Comparison of ENCODE assay signal across 1 cellular context in the genomic region with DNA sequence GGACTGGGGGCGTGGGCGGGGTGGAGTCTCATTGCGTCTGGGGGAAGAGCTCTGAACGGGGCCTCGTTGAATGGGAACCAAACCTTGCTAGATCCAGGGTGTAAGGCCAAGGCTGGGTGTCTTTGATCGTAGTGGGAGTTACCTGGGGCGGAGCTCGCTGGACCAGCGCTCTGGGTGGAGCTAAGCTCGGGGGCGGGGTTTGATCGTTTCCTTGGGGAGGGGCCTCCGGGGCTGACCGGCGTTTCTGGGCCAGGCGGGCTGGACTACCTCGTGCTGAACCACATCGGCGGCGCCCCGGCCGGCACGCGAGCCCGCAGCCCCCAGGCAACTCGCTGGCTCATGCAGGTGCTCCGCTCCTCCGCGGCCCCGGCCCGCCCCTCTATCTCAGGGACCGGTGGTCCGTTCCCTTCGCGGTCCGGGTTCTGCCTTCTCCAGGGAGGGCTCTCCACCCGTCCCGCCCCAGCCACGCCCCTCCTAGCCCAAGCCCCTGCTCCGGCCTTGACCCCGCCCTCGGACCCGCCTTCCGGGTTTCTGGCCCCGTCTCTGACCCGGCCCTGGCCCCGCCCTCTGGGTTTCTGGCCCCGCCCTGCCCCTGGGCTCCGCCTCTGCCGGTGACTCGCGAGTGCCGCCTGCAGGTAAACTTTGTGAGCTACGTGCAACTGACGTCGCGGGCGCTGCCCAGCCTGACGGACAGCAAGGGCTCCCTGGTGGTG.
A peak's percentile ranks its signal among the peaks of the same experiment; 100 is the strongest.
TF ChIP-seq lines count a peak whose summit lies in the region.

No MANE protein-coding gene starts in this region.

TF ChIP-seq in GM12878, 131 proteins besides CTCF, POLR2A, EP300 and RAD21 (continued from another document and continues in another):
- TF ChIP-seq KDM1A (IDR thresholded peaks at IDR 0.05; ENCODE audit: borderline replicate concordance) (no peak), HDGF (IDR thresholded peaks at IDR 0.05) (no peak), CBX3 (IDR thresholded peaks at IDR 0.05; ENCODE audit: borderline replicate concordance, low read depth) (no peak), RFX5 (IDR thresholded peaks at IDR 0.05; ENCODE audit: low read depth, low read length) (0 out of 2 replicates have a peak, but pooled peaks have one; percentile 8), ZBTB40 (IDR thresholded peaks at IDR 0.05; ENCODE audit: borderline replicate concordance) (no peak), YY1 (IDR thresholded peaks at IDR 0.05; ENCODE audit: low read depth, low read length) (0 out of 2 replicates have a peak, but pooled peaks have one; percentile 40), ESRRA (IDR thresholded peaks at IDR 0.05; ENCODE audit: low read length) (no peak), BACH1 (IDR thresholded peaks at IDR 0.05; ENCODE audit: borderline replicate concordance) (0 out of 2 replicates have a peak, but pooled peaks have one; percentile 61), HDAC6 (IDR thresholded peaks at IDR 0.05; ENCODE audit: unreplicated experiment) (no peak), ZNF207 (IDR thresholded peaks at IDR 0.05; ENCODE audit: borderline replicate concordance) (no peak), BHLHE40 (IDR thresholded peaks at IDR 0.05; ENCODE audit: borderline replicate concordance in 1 of 2, low read depth in 2 of 2, low read length in 1 of 2) (peak; percentile 25 to 88; a peak in 3 of 4 replicates), SIN3A (IDR thresholded peaks at IDR 0.05; ENCODE audit: low read depth, low read length) (no peak; the same call in 1 of the 2 replicates), ZNF687 (IDR thresholded peaks at IDR 0.05) (no peak), RB1 (IDR thresholded peaks at IDR 0.05; ENCODE audit: borderline replicate concordance) (peak; percentile 31; the same call in 1 of the 2 replicates), ZZZ3 (IDR thresholded peaks at IDR 0.05; ENCODE audit: control insufficient read depth, insufficient read length, low read depth) (no peak), SREBF1 (IDR thresholded peaks at IDR 0.05; ENCODE audit: low read length) (peak; percentile 38; the same call in 1 of the 2 replicates), LARP7 (IDR thresholded peaks at IDR 0.05) (no peak), NFXL1 (IDR thresholded peaks at IDR 0.05; ENCODE audit: borderline replicate concordance) (no peak), NBN (IDR thresholded peaks at IDR 0.05) (0 out of 2 replicates have a peak, but pooled peaks have one; percentile 18), EGR1 (IDR thresholded peaks at IDR 0.05; ENCODE audit: borderline replicate concordance in 1 of 2, low read depth in 2 of 2, low read length in 2 of 2) (peak in 1 of 2 experiments; percentile 62; a peak in 1 of 3 replicates), POU2F2 (IDR thresholded peaks at IDR 0.05; ENCODE audit: borderline replicate concordance, low read depth, low read length) (no peak), TCF7 (IDR thresholded peaks at IDR 0.05; ENCODE audit: borderline replicate concordance) (no peak), CREB1 (IDR thresholded peaks at IDR 0.05; ENCODE audit: low read depth) (peak; percentile 94), ZNF24 (IDR thresholded peaks at IDR 0.05) (no peak), EED (IDR thresholded peaks at IDR 0.05; ENCODE audit: low read depth) (no peak), MTA3 (IDR thresholded peaks at IDR 0.05; ENCODE audit: borderline replicate concordance, low read length) (no peak), SREBF2 (IDR thresholded peaks at IDR 0.05; ENCODE audit: low read length) (no peak), NR2F1 (conservative IDR thresholded peaks at IDR 0.05) (no peak), MYC (IDR thresholded peaks at IDR 0.05; ENCODE audit: insufficient read depth, insufficient read length, insufficient replicate concordance, low read length, severe bottlenecking) (no peak), MXI1 (IDR thresholded peaks at IDR 0.05; ENCODE audit: low read depth, low read length) (peak; percentile 30; the same call in 1 of the 2 replicates)
- TF ChIP-seq, protein P1, sequence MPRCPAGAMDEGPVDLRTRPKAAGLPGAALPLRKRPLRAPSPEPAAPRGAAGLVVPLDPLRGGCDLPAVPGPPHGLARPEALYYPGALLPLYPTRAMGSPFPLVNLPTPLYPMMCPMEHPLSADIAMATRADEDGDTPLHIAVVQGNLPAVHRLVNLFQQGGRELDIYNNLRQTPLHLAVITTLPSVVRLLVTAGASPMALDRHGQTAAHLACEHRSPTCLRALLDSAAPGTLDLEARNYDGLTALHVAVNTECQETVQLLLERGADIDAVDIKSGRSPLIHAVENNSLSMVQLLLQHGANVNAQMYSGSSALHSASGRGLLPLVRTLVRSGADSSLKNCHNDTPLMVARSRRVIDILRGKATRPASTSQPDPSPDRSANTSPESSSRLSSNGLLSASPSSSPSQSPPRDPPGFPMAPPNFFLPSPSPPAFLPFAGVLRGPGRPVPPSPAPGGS (IDR thresholded peaks at IDR 0.05; ENCODE audit: borderline replicate concordance, insufficient read depth, low read depth, low read length, poor library complexity, severe bottlenecking): no peak
- TF ChIP-seq, protein P2, sequence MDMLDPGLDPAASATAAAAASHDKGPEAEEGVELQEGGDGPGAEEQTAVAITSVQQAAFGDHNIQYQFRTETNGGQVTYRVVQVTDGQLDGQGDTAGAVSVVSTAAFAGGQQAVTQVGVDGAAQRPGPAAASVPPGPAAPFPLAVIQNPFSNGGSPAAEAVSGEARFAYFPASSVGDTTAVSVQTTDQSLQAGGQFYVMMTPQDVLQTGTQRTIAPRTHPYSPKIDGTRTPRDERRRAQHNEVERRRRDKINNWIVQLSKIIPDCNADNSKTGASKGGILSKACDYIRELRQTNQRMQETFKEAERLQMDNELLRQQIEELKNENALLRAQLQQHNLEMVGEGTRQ (IDR thresholded peaks at IDR 0.05; ENCODE audit: borderline replicate concordance, low read depth, low read length): no peak
- TF ChIP-seq, protein P3, sequence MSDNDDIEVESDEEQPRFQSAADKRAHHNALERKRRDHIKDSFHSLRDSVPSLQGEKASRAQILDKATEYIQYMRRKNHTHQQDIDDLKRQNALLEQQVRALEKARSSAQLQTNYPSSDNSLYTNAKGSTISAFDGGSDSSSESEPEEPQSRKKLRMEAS (IDR thresholded peaks at IDR 0.05; ENCODE audit: low read depth, low read length): no peak
- TF ChIP-seq, protein P4, sequence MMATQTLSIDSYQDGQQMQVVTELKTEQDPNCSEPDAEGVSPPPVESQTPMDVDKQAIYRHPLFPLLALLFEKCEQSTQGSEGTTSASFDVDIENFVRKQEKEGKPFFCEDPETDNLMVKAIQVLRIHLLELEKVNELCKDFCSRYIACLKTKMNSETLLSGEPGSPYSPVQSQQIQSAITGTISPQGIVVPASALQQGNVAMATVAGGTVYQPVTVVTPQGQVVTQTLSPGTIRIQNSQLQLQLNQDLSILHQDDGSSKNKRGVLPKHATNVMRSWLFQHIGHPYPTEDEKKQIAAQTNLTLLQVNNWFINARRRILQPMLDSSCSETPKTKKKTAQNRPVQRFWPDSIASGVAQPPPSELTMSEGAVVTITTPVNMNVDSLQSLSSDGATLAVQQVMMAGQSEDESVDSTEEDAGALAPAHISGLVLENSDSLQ (IDR thresholded peaks at IDR 0.05): peak; percentile 89
- TF ChIP-seq, protein P5, sequence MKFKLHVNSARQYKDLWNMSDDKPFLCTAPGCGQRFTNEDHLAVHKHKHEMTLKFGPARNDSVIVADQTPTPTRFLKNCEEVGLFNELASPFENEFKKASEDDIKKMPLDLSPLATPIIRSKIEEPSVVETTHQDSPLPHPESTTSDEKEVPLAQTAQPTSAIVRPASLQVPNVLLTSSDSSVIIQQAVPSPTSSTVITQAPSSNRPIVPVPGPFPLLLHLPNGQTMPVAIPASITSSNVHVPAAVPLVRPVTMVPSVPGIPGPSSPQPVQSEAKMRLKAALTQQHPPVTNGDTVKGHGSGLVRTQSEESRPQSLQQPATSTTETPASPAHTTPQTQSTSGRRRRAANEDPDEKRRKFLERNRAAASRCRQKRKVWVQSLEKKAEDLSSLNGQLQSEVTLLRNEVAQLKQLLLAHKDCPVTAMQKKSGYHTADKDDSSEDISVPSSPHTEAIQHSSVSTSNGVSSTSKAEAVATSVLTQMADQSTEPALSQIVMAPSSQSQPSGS (IDR thresholded peaks at IDR 0.05; ENCODE audit: low read length): no peak
- TF ChIP-seq, protein P6, sequence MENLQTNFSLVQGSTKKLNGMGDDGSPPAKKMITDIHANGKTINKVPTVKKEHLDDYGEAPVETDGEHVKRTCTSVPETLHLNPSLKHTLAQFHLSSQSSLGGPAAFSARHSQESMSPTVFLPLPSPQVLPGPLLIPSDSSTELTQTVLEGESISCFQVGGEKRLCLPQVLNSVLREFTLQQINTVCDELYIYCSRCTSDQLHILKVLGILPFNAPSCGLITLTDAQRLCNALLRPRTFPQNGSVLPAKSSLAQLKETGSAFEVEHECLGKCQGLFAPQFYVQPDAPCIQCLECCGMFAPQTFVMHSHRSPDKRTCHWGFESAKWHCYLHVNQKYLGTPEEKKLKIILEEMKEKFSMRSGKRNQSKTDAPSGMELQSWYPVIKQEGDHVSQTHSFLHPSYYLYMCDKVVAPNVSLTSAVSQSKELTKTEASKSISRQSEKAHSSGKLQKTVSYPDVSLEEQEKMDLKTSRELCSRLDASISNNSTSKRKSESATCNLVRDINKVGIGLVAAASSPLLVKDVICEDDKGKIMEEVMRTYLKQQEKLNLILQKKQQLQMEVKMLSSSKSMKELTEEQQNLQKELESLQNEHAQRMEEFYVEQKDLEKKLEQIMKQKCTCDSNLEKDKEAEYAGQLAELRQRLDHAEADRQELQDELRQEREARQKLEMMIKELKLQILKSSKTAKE (IDR thresholded peaks at IDR 0.05; ENCODE audit: low read depth, poor library complexity, severe bottlenecking): no peak
- TF ChIP-seq, protein P7, sequence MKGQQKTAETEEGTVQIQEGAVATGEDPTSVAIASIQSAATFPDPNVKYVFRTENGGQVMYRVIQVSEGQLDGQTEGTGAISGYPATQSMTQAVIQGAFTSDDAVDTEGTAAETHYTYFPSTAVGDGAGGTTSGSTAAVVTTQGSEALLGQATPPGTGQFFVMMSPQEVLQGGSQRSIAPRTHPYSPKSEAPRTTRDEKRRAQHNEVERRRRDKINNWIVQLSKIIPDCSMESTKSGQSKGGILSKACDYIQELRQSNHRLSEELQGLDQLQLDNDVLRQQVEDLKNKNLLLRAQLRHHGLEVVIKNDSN (IDR thresholded peaks at IDR 0.05; ENCODE audit: borderline replicate concordance, extremely low read length, insufficient read depth, low read depth, low read length): no peak
- TF ChIP-seq, protein P8, sequence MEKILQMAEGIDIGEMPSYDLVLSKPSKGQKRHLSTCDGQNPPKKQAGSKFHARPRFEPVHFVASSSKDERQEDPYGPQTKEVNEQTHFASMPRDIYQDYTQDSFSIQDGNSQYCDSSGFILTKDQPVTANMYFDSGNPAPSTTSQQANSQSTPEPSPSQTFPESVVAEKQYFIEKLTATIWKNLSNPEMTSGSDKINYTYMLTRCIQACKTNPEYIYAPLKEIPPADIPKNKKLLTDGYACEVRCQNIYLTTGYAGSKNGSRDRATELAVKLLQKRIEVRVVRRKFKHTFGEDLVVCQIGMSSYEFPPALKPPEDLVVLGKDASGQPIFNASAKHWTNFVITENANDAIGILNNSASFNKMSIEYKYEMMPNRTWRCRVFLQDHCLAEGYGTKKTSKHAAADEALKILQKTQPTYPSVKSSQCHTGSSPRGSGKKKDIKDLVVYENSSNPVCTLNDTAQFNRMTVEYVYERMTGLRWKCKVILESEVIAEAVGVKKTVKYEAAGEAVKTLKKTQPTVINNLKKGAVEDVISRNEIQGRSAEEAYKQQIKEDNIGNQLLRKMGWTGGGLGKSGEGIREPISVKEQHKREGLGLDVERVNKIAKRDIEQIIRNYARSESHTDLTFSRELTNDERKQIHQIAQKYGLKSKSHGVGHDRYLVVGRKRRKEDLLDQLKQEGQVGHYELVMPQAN (conservative IDR thresholded peaks at IDR 0.05): peak; percentile 37
